In the genomic region with DNA sequence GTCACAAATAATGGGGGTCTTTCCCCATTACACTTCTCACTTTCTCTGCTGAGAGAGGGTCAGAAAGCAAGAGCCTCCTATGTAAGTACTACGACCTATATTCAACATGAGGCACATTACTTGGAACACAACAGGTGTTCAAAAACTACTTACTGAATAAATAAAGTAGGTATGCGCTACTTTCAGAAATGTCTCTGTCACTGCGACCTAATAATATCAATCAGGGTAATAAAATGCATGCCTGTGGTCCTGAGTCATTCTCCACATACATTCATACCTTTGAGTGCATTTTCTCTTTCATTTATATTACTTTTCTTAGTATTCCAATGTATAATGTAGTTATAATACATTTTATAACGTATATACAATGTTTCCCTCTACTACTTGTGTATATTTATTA, we compare ENCODE assay signal across 27 cellular contexts.
"Had no signal": no experiment of that assay in that cellular context is flagged by ENCODE, and none has a peak within 500 bp of the region (broad histone marks: within the 10 kb centered on the region; RNA-seq: fewer than 3 reads in every experiment).

No MANE protein-coding gene starts in this region.

- H3K4me1 ChIP-seq: adrenal gland had no signal

- H3K4me2 ChIP-seq: SK-N-SH had no signal

- H3K27me3 Mint-ChIP-seq: activated naive CD8-positive, alpha-beta T cell treated with anti-CD3 and anti-CD28 coated beads, Interleukin-2, amount 10 ng/mL, durations not matched to agents 7 days and 5 days had no signal

- DNase-seq: activated CD4-positive, alpha-beta T cell treated with anti-CD3 and anti-CD28 coated beads for 48 hours; activated CD4-positive, alpha-beta T cell treated with anti-CD3 and anti-CD28 coated beads, Interleukin-2, amount 50 U/mL, for 4 hours; activated CD4-positive, CD25-positive, alpha-beta regulatory T cell treated with anti-CD3 and anti-CD28 coated beads, Interleukin-2, amount 50 U/mL, for 72 hours; activated CD8-positive, alpha-beta memory T cell treated with anti-CD3 and anti-CD28 coated beads, Interleukin-2, amount 50 U/mL, for 48 hours; activated CD8-positive, alpha-beta T cell treated with anti-CD3 and anti-CD28 coated beads, Interleukin-2, amount 10 ng/mL, durations not matched to agents 7 days and 5 days; activated naive CD4-positive, alpha-beta T cell treated with anti-CD3 and anti-CD28 coated beads, Interleukin-2, amount 50 U/mL, for 16 hours; activated naive CD8-positive, alpha-beta T cell treated with anti-CD3 and anti-CD28 coated beads, Interleukin-2, amount 10 ng/mL, durations not matched to agents 7 days and 5 days; activated T-cell treated with anti-CD3 and anti-CD28 coated beads, Interleukin-2, amount 50 U/mL, for 1 hour; adrenal gland; anterior cingulate cortex; brain microvascular endothelial cell; caudate nucleus; KG1; NCI-H1092; NCI-H1417; NCI-H1930; NCI-H345; NCI-H510A; NCI-H526 treated with DMSO at 0.1 percent for 48 hours; NCI-H82; Right ventricle myocardium superior; RPMI8226; SK-N-SH; T-helper 9 cell had no signal

- H3K27ac Mint-ChIP-seq: activated CD8-positive, alpha-beta T cell treated with anti-CD3 and anti-CD28 coated beads, Interleukin-2, amount 10 ng/mL, durations not matched to agents 7 days and 5 days; activated naive CD8-positive, alpha-beta T cell treated with anti-CD3 and anti-CD28 coated beads, Interleukin-2, amount 10 ng/mL, durations not matched to agents 7 days and 5 days; WTC11 had no signal

- H3K27ac ChIP-seq: adrenal gland, brain microvascular endothelial cell, SJCRH30 had no signal

- H3K9me3 Mint-ChIP-seq: WTC11 had no signal

- H3K36me3 ChIP-seq: adrenal gland, brain microvascular endothelial cell, SJCRH30 had no signal

- H3K4me3 Mint-ChIP-seq: activated CD8-positive, alpha-beta T cell treated with anti-CD3 and anti-CD28 coated beads, Interleukin-2, amount 10 ng/mL, durations not matched to agents 7 days and 5 days; activated naive CD8-positive, alpha-beta T cell treated with anti-CD3 and anti-CD28 coated beads, Interleukin-2, amount 10 ng/mL, durations not matched to agents 7 days and 5 days; WTC11 had no signal

- H3K27me3 ChIP-seq: adrenal gland, brain microvascular endothelial cell, SJCRH30 had no signal

- H3K9ac ChIP-seq: SK-N-SH had no signal

- H3K9me3 ChIP-seq: adrenal gland, SJCRH30, SK-N-SH had no signal

- H3K4me1 Mint-ChIP-seq: activated naive CD8-positive, alpha-beta T cell treated with anti-CD3 and anti-CD28 coated beads, Interleukin-2, amount 10 ng/mL, durations not matched to agents 7 days and 5 days; WTC11 had no signal

- H3K4me3 ChIP-seq: adrenal gland, SJCRH30 had no signal

- H3K36me3 Mint-ChIP-seq: activated naive CD8-positive, alpha-beta T cell treated with anti-CD3 and anti-CD28 coated beads, Interleukin-2, amount 10 ng/mL, durations not matched to agents 7 days and 5 days; WTC11 had no signal

- ATAC-seq: activated CD8-positive, alpha-beta T cell treated with anti-CD3 and anti-CD28 coated beads, Interleukin-2, amount 10 ng/mL, durations not matched to agents 7 days and 5 days; Panc1; WTC11 had no signal
